8 cellular contexts compared by ENCODE assay signal in genomic region chr12:103503546-103504480, GRCh38. TPM values are rescaled to one million over a fixed set of nuclear protein-coding genes. Genes with fewer than 3 reads are reported as not detected.
DNase-seq lines count a peak whose midpoint lies in the region; ATAC-seq and TF ChIP-seq lines count a peak whose summit lies in the region.

No MANE protein-coding gene starts in this region.

- H3K9me3 ChIP-seq in body of pancreas = no peaks in the 10 kb centered on the region

- TF ChIP-seq CTCF in body of pancreas (IDR thresholded peaks at IDR 0.05) = peak in 6 of 7 experiments; percentile 24 to 49 (median 42)

- peak; percentile 67 for DNase-seq in NCI-H82 (lab: John Stamatoyannopoulos, UW)
- no peak for DNase-seq in NCI-H82 treated with DMSO at 0.1 percent for 48 hours (lab: John Stamatoyannopoulos, UW; ENCODE audit: unreplicated experiment)
- DNase-seq in T-helper 1 cell = peak; percentile 24 to 59 (median 40)
- peak in 3 of 4 donors; percentile 26 to 53 (median 35) for DNase-seq in body of pancreas
- peak; percentile 55 for DNase-seq in renal cortical epithelial cell (ENCODE audit: low read depth)
- DNase-seq in dedifferentiated amniotic fluid mesenchymal stem cell (ENCODE audit: extremely low spot score) = no peak
- no peak for DNase-seq in NK-92 treated with Interleukin-12 subunit alpha and Interleukin-12 subunit beta, amount 100 ng/mL, for 24 hours (lab: John Stamatoyannopoulos, UW)
- DNase-seq in NCI-H446 (lab: John Stamatoyannopoulos, UW) = no peak

- H3K27ac ChIP-seq in body of pancreas = no peak overlapping the region

- intact Hi-C loops in body of pancreas (cut with DNase I) = no loop called here

- ATAC-seq in body of pancreas = no peak

- H3K36me3 ChIP-seq in body of pancreas (replicated peaks in 1 of 2; ENCODE audit: insufficient read depth in 1 of 2, low read depth in 2 of 2) = no peaks in the 10 kb centered on the region

- no peak for TF ChIP-seq POLR2A in body of pancreas (IDR thresholded peaks at IDR 0.05)

- H3K4me3 ChIP-seq in body of pancreas = no peak overlapping the region

- whole genome bisulfite sequencing in body of pancreas, 2 donors = 64 to 65% methylated on average over 9 to 14 of the region's 14 CpGs

- H3K27me3 ChIP-seq in body of pancreas = no peaks in the 10 kb centered on the region

- no peaks in the 10 kb centered on the region for H3K4me1 ChIP-seq in body of pancreas

RNA-seq across cellular contexts. Expression of gene C12orf42, which starts 8.0 kb away (rescaled TPM):
- total RNA-seq in body of pancreas (not detected), renal cortical epithelial cell (not detected in 2 replicates)

Comparison
In these comparisons a context has a peak if more than half of its experiments do, and no peak if none do; other contexts are left out.
1. DNase-seq: peak in NCI-H82 (single experiment), T-helper 1 cell (5 of 5), body of pancreas (3 of 4) and renal cortical epithelial cell (single experiment); none in NCI-H82 treated with DMSO at 0.1 percent for 48 hours (single experiment), dedifferentiated amniotic fluid mesenchymal stem cell (single experiment), NK-92 treated with Interleukin-12 subunit alpha and Interleukin-12 subunit beta, amount 100 ng/mL, for 24 hours (single experiment) and NCI-H446 (0 of 2).